Comparison of ENCODE assay signal across 9 cellular contexts in genomic region chr9:124257070-124257864, GRCh38. TPM values are rescaled to one million over a fixed set of nuclear protein-coding genes. Genes with fewer than 3 reads are reported as not detected.
A peak's percentile ranks its signal among the peaks of the same experiment; 100 is the strongest.
DNase-seq lines count a peak whose midpoint lies in the region; ATAC-seq and TF ChIP-seq lines count a peak whose summit lies in the region.
"Had no signal": no experiment of that assay in that cellular context is flagged by ENCODE, and none has a peak within 500 bp of the region (broad histone marks: within the 10 kb centered on the region; RNA-seq: fewer than 3 reads in every experiment).

No MANE protein-coding gene starts in this region.

- no peak for TF ChIP-seq POLR2A in breast epithelium (IDR thresholded peaks at IDR 0.05)

- TF ChIP-seq CTCF in breast epithelium (IDR thresholded peaks at IDR 0.05), result no peak

- intact Hi-C loops in breast epithelium (cut with DNase I; ENCODE audit: low total_unique reads), result no loop called here

- H3K9ac ChIP-seq in HUES48 (ENCODE audit: low read depth, low read length), result 0 out of 2 replicates have a peak overlapping the region, but pooled peaks have one; percentile 47
- H3K9ac ChIP-seq in mucosa of rectum (ENCODE audit: low read depth in 1 of 2, low read length in 2 of 2), result peak overlapping the region in 1 of 2 donors; percentile 53
- H3K9ac ChIP-seq: parathyroid adenoma had no signal

- peak overlapping the region; percentile 87 to 94 (median 91) for H3K4me3 Mint-ChIP-seq in CD4-positive, CD25-positive, alpha-beta regulatory T cell

- no peaks in the 10 kb centered on the region for H3K9me3 ChIP-seq in CD4-positive, CD25-positive, alpha-beta regulatory T cell (ENCODE audit: control insufficient read depth in 2 of 2, low read length in 2 of 2)
- H3K9me3 ChIP-seq in HUES48 (ENCODE audit: control insufficient read depth, insufficient read depth, low read length), result no peaks in the 10 kb centered on the region
- H3K9me3 ChIP-seq in breast epithelium, result no peaks in the 10 kb centered on the region
- H3K9me3 ChIP-seq in mucosa of rectum (ENCODE audit: control insufficient read depth in 2 of 2, low read length in 2 of 2), result no peaks in the 10 kb centered on the region

- no peak overlapping the region for H3K4me3 ChIP-seq in CD4-positive, CD25-positive, alpha-beta regulatory T cell (ENCODE audit: low read depth, low read length)
- H3K4me3 ChIP-seq in HUES48 (ENCODE audit: low read depth, low read length) (peak overlapping the region; percentile 81), breast epithelium (peak overlapping the region; percentile 67 to 84 (median 71)), mucosa of rectum (ENCODE audit: low read length in 2 of 2) (peak overlapping the region; percentile 54 to 60)

- H3K27ac Mint-ChIP-seq in CD4-positive, CD25-positive, alpha-beta regulatory T cell, result peak overlapping the region in 2 of 3 donors; percentile 83 to 90

- H3K27me3 Mint-ChIP-seq in CD4-positive, CD25-positive, alpha-beta regulatory T cell, result peaks cover 23% of the 10 kb centered on the region

- ATAC-seq in CD4-positive, CD25-positive, alpha-beta regulatory T cell (ENCODE audit: low read depth in 2 of 2), result peak in 1 of 2 donors; percentile 2
- ATAC-seq in HG03469 (IDR thresholded peaks at IDR 0.05; ENCODE audit: unreplicated experiment), result no peak
- no peak for ATAC-seq in GM21717 (IDR thresholded peaks at IDR 0.05; ENCODE audit: unreplicated experiment)

- peaks cover 10 to 43% (median 23%) of the 10 kb centered on the region in 4 donors for H3K4me1 Mint-ChIP-seq in CD4-positive, CD25-positive, alpha-beta regulatory T cell

- H3K9me3 Mint-ChIP-seq in CD4-positive, CD25-positive, alpha-beta regulatory T cell, result peaks cover 0 to 2% (median 0%) of the 10 kb centered on the region in 7 donors

- H3K27ac ChIP-seq in CD4-positive, CD25-positive, alpha-beta regulatory T cell (ENCODE audit: insufficient read depth, low read length, poor library complexity, severe bottlenecking), result no peak overlapping the region
- no peak overlapping the region for H3K27ac ChIP-seq in HUES48 (ENCODE audit: low read depth, low read length)
- H3K27ac ChIP-seq in breast epithelium, result peak overlapping the region in 1 of 2 donors; percentile 96
- H3K27ac ChIP-seq in mucosa of rectum (ENCODE audit: low read depth in 2 of 2, low read length in 2 of 2), result peak overlapping the region in 1 of 2 donors; percentile 16
- H3K27ac ChIP-seq: parathyroid adenoma had no signal

- H3K4me1 ChIP-seq in CD4-positive, CD25-positive, alpha-beta regulatory T cell (ENCODE audit: control insufficient read depth, insufficient read depth, low read length, poor library complexity, severe bottlenecking), result peaks cover 17% of the 10 kb centered on the region
- H3K4me1 ChIP-seq in HUES48 (ENCODE audit: control insufficient read depth, insufficient read depth, low read length) (peaks cover 21% of the 10 kb centered on the region), breast epithelium (peaks cover 3 to 11% of the 10 kb centered on the region in 2 donors), mucosa of rectum (ENCODE audit: control insufficient read depth in 2 of 2, insufficient read depth in 2 of 2, low read length in 2 of 2) (peaks cover 34 to 35% of the 10 kb centered on the region in 2 donors)
- H3K4me1 ChIP-seq: parathyroid adenoma had no signal

- no peaks in the 10 kb centered on the region for H3K36me3 ChIP-seq in CD4-positive, CD25-positive, alpha-beta regulatory T cell (ENCODE audit: control insufficient read depth, insufficient read depth, low read length)
- H3K36me3 ChIP-seq in HUES48 (ENCODE audit: control insufficient read depth, insufficient read depth, low read length), result no peaks in the 10 kb centered on the region
- H3K36me3 ChIP-seq in breast epithelium, result no peaks in the 10 kb centered on the region
- H3K36me3 ChIP-seq in mucosa of rectum (ENCODE audit: control insufficient read depth in 2 of 2, insufficient read depth in 2 of 2, low read length in 2 of 2), result no peaks in the 10 kb centered on the region

- H3K36me3 Mint-ChIP-seq in CD4-positive, CD25-positive, alpha-beta regulatory T cell, result no peaks in the 10 kb centered on the region

- no peak for DNase-seq in CD4-positive, CD25-positive, alpha-beta regulatory T cell
- DNase-seq in breast epithelium (ENCODE audit: low spot score in 2 of 2) (no peak), SKM-1 (lab: John Stamatoyannopoulos, UW; ENCODE audit: unreplicated experiment) (no peak)
- DNase-seq in stimulated activated CD4-positive, alpha-beta T cell treated with anti-CD3 and anti-CD28 coated beads, Interleukin-1b, Interleukin-23, amount 100 ng/mL, for 48 hours, result no peak

- no peaks in the 10 kb centered on the region for H3K27me3 ChIP-seq in CD4-positive, CD25-positive, alpha-beta regulatory T cell (ENCODE audit: control insufficient read depth, insufficient read depth, low read length)
- H3K27me3 ChIP-seq in HUES48 (ENCODE audit: control insufficient read depth, insufficient read depth, low read length) (no peaks in the 10 kb centered on the region; the same call in 1 of the 2 replicates), breast epithelium (no peaks in the 10 kb centered on the region), mucosa of rectum (ENCODE audit: control insufficient read depth in 2 of 2, insufficient read depth in 2 of 2, low read length in 2 of 2) (no peaks in the 10 kb centered on the region)

RNA-seq across cellular contexts. Expression of gene NEK6, which starts 0.5 kb away (rescaled TPM):
- 17.0 TPM for total RNA-seq in CD4-positive, CD25-positive, alpha-beta regulatory T cell
- polyA plus RNA-seq in CD4-positive, CD25-positive, alpha-beta regulatory T cell, result 1 to 10 TPM; 3.5 to 6.6 (median 3.7) TPM
- total RNA-seq in breast epithelium, result 10 to 100 TPM; 17.8 to 31.5 (median 22.2) TPM
